8 cellular contexts compared by ENCODE assay signal in genomic region chr18:57630002-57630758, GRCh38. TPM values are rescaled to one million over a fixed set of nuclear protein-coding genes. Genes with fewer than 3 reads are reported as not detected.
DNase-seq lines count a peak whose midpoint lies in the region; ATAC-seq and TF ChIP-seq lines count a peak whose summit lies in the region.

No MANE protein-coding gene starts in this region.

- peak; percentile 95 for ATAC-seq in HG03439 (IDR thresholded peaks at IDR 0.05; ENCODE audit: unreplicated experiment)

- DNase-seq in BE2C = peak; percentile 88
- DNase-seq in GM19238 (ENCODE audit: insufficient read length, low spot score) = peak; percentile 87
- peak; percentile 90 for DNase-seq in NCI-H460 (ENCODE audit: extremely low read depth, low read depth)
- peak; percentile 91 to 93 for DNase-seq in activated CD4-positive, alpha-beta T cell treated with anti-CD3 and anti-CD28 coated beads for 24 hours (ENCODE audit: low read depth in 2 of 2)
- peak; percentile 97 for DNase-seq in choroid plexus epithelial cell (ENCODE audit: low read depth)
- peak; percentile 90 for DNase-seq in kidney glomerular epithelial cell (lab: John Stamatoyannopoulos, UW)
- peak; percentile 89 to 93 for DNase-seq in stimulated activated CD4-positive, alpha-beta T cell treated with anti-CD3 and anti-CD28 coated beads, Interleukin-15, amount 100 ng/mL, for 48 hours (ENCODE audit: low read depth in 2 of 2)

- H3K9me3 ChIP-seq in BE2C = no peaks in the 10 kb centered on the region

- no peaks in the 10 kb centered on the region for H3K27me3 ChIP-seq in BE2C

- peak overlapping the region; percentile 70 for H3K4me3 ChIP-seq in BE2C (ENCODE audit: low read depth, low read length)
- peak overlapping the region; percentile 72 for H3K4me3 ChIP-seq in choroid plexus epithelial cell (ENCODE audit: low read depth, low read length)

- H3K36me3 ChIP-seq in BE2C = no peaks in the 10 kb centered on the region

- TF ChIP-seq CTCF in BE2C (IDR thresholded peaks at IDR 0.05; ENCODE audit: low read depth, low read length) = peak; percentile 49
- TF ChIP-seq CTCF in choroid plexus epithelial cell (conservative IDR thresholded peaks at IDR 0.05; ENCODE audit: low read depth, low read length) = peak; percentile 78

- no peaks in the 10 kb centered on the region for H3K4me1 ChIP-seq in BE2C

RNA-seq across cellular contexts. Expression of gene NARS1, which starts 8.5 kb away (rescaled TPM):
- polyA plus RNA-seq in BE2C (2012; ENCODE audit: insufficient read depth, insufficient read length, low read depth) = 185 TPM
- 355 and 373 TPM in 2 replicates for total RNA-seq in NCI-H460 (2014; rRNA removed; shearing (Covaris generic))
- polyA plus RNA-seq in NCI-H460 (2014; cell fraction: nucleus; rRNA removed) = 240 and 257 TPM in 2 replicates

RNA-seq across cellular contexts. Expression of gene FECH, which starts 43.7 kb away (rescaled TPM):
- 6.1 TPM for polyA plus RNA-seq in BE2C (2012; ENCODE audit: insufficient read depth, insufficient read length, low read depth)
- 34.7 and 43.3 TPM in 2 replicates for total RNA-seq in NCI-H460 (2014; rRNA removed; shearing (Covaris generic))
- 38.7 and 83.7 TPM in 2 replicates for polyA plus RNA-seq in NCI-H460 (2014; cell fraction: nucleus; rRNA removed)

Comparison
In these comparisons a context has a peak if more than half of its experiments do, and no peak if none do; other contexts are left out.
1. Peak in every context shown above with its lines: DNase-seq, ATAC-seq and H3K4me3 ChIP-seq.